ENCODE assay signal across 1 cellular context in the genomic region with DNA sequence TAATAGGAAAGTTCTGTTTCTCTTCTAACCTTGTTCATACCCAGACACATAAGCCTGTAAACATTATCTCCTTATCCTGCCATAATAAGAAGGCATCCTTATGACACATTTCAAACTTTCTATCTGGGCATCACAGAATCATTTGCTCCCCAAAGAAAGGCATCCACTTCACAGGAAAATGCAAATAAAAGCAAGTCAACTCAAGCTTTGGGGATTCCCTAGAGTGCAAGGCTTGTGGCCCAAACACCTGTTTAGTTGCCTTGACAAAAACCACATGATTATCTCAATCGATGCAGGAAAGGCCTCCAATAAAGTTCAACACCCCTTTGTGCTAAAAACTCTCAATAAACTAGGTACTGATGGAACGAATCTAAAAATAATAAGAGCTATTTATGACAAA.
TF ChIP-seq lines count a peak whose summit lies in the region.

No MANE protein-coding gene starts in this region.

TF ChIP-seq in GM12878, 131 proteins besides CTCF, POLR2A, EP300 and RAD21 (continued from another document and continues in another):
- TF ChIP-seq, protein P1, sequence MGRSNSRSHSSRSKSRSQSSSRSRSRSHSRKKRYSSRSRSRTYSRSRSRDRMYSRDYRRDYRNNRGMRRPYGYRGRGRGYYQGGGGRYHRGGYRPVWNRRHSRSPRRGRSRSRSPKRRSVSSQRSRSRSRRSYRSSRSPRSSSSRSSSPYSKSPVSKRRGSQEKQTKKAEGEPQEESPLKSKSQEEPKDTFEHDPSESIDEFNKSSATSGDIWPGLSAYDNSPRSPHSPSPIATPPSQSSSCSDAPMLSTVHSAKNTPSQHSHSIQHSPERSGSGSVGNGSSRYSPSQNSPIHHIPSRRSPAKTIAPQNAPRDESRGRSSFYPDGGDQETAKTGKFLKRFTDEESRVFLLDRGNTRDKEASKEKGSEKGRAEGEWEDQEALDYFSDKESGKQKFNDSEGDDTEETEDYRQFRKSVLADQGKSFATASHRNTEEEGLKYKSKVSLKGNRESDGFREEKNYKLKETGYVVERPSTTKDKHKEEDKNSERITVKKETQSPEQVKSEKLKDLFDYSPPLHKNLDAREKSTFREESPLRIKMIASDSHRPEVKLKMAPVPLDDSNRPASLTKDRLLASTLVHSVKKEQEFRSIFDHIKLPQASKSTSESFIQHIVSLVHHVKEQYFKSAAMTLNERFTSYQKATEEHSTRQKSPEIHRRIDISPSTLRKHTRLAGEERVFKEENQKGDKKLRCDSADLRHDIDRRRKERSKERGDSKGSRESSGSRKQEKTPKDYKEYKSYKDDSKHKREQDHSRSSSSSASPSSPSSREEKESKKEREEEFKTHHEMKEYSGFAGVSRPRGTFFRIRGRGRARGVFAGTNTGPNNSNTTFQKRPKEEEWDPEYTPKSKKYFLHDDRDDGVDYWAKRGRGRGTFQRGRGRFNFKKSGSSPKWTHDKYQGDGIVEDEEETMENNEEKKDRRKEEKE (IDR thresholded peaks at IDR 0.05): no peak
- TF ChIP-seq FOS (IDR thresholded peaks at IDR 0.05; ENCODE audit: borderline replicate concordance, extremely low read depth, insufficient read length) (no peak), HDAC2 (IDR thresholded peaks at IDR 0.05) (no peak), SRF (IDR thresholded peaks at IDR 0.05; ENCODE audit: low read depth in 2 of 2, low read length in 2 of 2) (no peak), MYC (IDR thresholded peaks at IDR 0.05; ENCODE audit: insufficient read depth, insufficient read length, insufficient replicate concordance, low read length, severe bottlenecking) (no peak), JUND (IDR thresholded peaks at IDR 0.05; ENCODE audit: low read depth, low read length) (no peak), FOXM1 (IDR thresholded peaks at IDR 0.05; ENCODE audit: low read depth, low read length) (no peak), NBN (IDR thresholded peaks at IDR 0.05) (no peak), RB1 (IDR thresholded peaks at IDR 0.05; ENCODE audit: borderline replicate concordance) (no peak), TARDBP (IDR thresholded peaks at IDR 0.05; ENCODE audit: borderline replicate concordance) (no peak), SREBF1 (IDR thresholded peaks at IDR 0.05; ENCODE audit: low read length) (no peak), ZNF24 (IDR thresholded peaks at IDR 0.05) (0 out of 2 replicates have a peak, but pooled peaks have one; percentile 24), NFXL1 (IDR thresholded peaks at IDR 0.05; ENCODE audit: borderline replicate concordance) (no peak), POLR2AphosphoS2 (IDR thresholded peaks at IDR 0.05; ENCODE audit: low read depth, low read length) (no peak), SIN3A (IDR thresholded peaks at IDR 0.05; ENCODE audit: low read depth, low read length) (no peak), PAX5 (IDR thresholded peaks at IDR 0.05; ENCODE audit: borderline replicate concordance, low read depth, low read length) (no peak), MTA3 (IDR thresholded peaks at IDR 0.05; ENCODE audit: borderline replicate concordance, low read length) (no peak), PAX8 (IDR thresholded peaks at IDR 0.05) (no peak), POU2F2 (IDR thresholded peaks at IDR 0.05; ENCODE audit: borderline replicate concordance, low read depth, low read length) (peak; percentile 84; the same call in 2 of the 3 replicates), IKZF1 (conservative IDR thresholded peaks at IDR 0.05) (peak; percentile 64), ZNF274 (IDR thresholded peaks at IDR 0.05; ENCODE audit: insufficient read depth, insufficient read length) (no peak), NR2F1 (conservative IDR thresholded peaks at IDR 0.05) (0 out of 2 replicates have a peak, but pooled peaks have one; percentile 23), CHD1 (IDR thresholded peaks at IDR 0.05; ENCODE audit: low read depth, low read length) (no peak), TBL1XR1 (IDR thresholded peaks at IDR 0.05; ENCODE audit: low read depth, low read length) (no peak), CBX3 (IDR thresholded peaks at IDR 0.05; ENCODE audit: borderline replicate concordance, low read depth) (no peak), IRF4 (IDR thresholded peaks at IDR 0.05; ENCODE audit: low read depth, low read length) (peak; percentile 44; the same call in 1 of the 2 replicates), BRCA1 (IDR thresholded peaks at IDR 0.05; ENCODE audit: low read depth, low read length) (no peak), EZH2 (IDR thresholded peaks at IDR 0.05; ENCODE audit: borderline replicate concordance, control insufficient read depth, low read depth, low read length) (no peak), JUNB (IDR thresholded peaks at IDR 0.05) (no peak), CBFB (IDR thresholded peaks at IDR 0.05; ENCODE audit: low read depth) (no peak), CHD2 (IDR thresholded peaks at IDR 0.05; ENCODE audit: borderline replicate concordance, low read depth, low read length) (no peak), KDM1A (IDR thresholded peaks at IDR 0.05; ENCODE audit: borderline replicate concordance) (no peak), TCF7 (IDR thresholded peaks at IDR 0.05; ENCODE audit: borderline replicate concordance) (no peak), BMI1 (IDR thresholded peaks at IDR 0.05; ENCODE audit: borderline replicate concordance) (peak; percentile 62), ETV6 (conservative IDR thresholded peaks at IDR 0.05 in 1 of 2, IDR thresholded peaks at IDR 0.05 in 1 of 2; ENCODE audit: borderline replicate concordance in 1 of 2, low read depth in 1 of 2) (no peak)
- TF ChIP-seq, protein P2, sequence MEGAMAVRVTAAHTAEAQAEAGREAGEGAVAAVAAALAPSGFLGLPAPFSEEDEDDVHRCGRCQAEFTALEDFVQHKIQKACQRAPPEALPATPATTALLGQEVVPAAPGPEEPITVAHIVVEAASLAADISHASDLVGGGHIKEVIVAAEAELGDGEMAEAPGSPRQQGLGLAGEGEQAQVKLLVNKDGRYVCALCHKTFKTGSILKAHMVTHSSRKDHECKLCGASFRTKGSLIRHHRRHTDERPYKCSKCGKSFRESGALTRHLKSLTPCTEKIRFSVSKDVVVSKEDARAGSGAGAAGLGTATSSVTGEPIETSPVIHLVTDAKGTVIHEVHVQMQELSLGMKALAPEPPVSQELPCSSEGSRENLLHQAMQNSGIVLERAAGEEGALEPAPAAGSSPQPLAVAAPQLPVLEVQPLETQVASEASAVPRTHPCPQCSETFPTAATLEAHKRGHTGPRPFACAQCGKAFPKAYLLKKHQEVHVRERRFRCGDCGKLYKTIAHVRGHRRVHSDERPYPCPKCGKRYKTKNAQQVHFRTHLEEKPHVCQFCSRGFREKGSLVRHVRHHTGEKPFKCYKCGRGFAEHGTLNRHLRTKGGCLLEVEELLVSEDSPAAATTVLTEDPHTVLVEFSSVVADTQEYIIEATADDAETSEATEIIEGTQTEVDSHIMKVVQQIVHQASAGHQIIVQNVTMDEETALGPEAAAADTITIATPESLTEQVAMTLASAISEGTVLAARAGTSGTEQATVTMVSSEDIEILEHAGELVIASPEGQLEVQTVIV (IDR thresholded peaks at IDR 0.05; ENCODE audit: borderline replicate concordance, partially characterized antibody): no peak
- TF ChIP-seq, protein P3, sequence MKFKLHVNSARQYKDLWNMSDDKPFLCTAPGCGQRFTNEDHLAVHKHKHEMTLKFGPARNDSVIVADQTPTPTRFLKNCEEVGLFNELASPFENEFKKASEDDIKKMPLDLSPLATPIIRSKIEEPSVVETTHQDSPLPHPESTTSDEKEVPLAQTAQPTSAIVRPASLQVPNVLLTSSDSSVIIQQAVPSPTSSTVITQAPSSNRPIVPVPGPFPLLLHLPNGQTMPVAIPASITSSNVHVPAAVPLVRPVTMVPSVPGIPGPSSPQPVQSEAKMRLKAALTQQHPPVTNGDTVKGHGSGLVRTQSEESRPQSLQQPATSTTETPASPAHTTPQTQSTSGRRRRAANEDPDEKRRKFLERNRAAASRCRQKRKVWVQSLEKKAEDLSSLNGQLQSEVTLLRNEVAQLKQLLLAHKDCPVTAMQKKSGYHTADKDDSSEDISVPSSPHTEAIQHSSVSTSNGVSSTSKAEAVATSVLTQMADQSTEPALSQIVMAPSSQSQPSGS (IDR thresholded peaks at IDR 0.05; ENCODE audit: low read length): peak; percentile 39; the same call in 1 of the 2 replicates
- TF ChIP-seq, protein P4, sequence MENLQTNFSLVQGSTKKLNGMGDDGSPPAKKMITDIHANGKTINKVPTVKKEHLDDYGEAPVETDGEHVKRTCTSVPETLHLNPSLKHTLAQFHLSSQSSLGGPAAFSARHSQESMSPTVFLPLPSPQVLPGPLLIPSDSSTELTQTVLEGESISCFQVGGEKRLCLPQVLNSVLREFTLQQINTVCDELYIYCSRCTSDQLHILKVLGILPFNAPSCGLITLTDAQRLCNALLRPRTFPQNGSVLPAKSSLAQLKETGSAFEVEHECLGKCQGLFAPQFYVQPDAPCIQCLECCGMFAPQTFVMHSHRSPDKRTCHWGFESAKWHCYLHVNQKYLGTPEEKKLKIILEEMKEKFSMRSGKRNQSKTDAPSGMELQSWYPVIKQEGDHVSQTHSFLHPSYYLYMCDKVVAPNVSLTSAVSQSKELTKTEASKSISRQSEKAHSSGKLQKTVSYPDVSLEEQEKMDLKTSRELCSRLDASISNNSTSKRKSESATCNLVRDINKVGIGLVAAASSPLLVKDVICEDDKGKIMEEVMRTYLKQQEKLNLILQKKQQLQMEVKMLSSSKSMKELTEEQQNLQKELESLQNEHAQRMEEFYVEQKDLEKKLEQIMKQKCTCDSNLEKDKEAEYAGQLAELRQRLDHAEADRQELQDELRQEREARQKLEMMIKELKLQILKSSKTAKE (IDR thresholded peaks at IDR 0.05; ENCODE audit: low read depth, poor library complexity, severe bottlenecking): no peak
- TF ChIP-seq, protein P5, sequence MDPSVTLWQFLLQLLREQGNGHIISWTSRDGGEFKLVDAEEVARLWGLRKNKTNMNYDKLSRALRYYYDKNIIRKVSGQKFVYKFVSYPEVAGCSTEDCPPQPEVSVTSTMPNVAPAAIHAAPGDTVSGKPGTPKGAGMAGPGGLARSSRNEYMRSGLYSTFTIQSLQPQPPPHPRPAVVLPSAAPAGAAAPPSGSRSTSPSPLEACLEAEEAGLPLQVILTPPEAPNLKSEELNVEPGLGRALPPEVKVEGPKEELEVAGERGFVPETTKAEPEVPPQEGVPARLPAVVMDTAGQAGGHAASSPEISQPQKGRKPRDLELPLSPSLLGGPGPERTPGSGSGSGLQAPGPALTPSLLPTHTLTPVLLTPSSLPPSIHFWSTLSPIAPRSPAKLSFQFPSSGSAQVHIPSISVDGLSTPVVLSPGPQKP (IDR thresholded peaks at IDR 0.05; ENCODE audit: low read depth, low read length): no peak
- TF ChIP-seq, protein P6, sequence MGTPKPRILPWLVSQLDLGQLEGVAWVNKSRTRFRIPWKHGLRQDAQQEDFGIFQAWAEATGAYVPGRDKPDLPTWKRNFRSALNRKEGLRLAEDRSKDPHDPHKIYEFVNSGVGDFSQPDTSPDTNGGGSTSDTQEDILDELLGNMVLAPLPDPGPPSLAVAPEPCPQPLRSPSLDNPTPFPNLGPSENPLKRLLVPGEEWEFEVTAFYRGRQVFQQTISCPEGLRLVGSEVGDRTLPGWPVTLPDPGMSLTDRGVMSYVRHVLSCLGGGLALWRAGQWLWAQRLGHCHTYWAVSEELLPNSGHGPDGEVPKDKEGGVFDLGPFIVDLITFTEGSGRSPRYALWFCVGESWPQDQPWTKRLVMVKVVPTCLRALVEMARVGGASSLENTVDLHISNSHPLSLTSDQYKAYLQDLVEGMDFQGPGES (IDR thresholded peaks at IDR 0.05): no peak
- TF ChIP-seq, protein P7, sequence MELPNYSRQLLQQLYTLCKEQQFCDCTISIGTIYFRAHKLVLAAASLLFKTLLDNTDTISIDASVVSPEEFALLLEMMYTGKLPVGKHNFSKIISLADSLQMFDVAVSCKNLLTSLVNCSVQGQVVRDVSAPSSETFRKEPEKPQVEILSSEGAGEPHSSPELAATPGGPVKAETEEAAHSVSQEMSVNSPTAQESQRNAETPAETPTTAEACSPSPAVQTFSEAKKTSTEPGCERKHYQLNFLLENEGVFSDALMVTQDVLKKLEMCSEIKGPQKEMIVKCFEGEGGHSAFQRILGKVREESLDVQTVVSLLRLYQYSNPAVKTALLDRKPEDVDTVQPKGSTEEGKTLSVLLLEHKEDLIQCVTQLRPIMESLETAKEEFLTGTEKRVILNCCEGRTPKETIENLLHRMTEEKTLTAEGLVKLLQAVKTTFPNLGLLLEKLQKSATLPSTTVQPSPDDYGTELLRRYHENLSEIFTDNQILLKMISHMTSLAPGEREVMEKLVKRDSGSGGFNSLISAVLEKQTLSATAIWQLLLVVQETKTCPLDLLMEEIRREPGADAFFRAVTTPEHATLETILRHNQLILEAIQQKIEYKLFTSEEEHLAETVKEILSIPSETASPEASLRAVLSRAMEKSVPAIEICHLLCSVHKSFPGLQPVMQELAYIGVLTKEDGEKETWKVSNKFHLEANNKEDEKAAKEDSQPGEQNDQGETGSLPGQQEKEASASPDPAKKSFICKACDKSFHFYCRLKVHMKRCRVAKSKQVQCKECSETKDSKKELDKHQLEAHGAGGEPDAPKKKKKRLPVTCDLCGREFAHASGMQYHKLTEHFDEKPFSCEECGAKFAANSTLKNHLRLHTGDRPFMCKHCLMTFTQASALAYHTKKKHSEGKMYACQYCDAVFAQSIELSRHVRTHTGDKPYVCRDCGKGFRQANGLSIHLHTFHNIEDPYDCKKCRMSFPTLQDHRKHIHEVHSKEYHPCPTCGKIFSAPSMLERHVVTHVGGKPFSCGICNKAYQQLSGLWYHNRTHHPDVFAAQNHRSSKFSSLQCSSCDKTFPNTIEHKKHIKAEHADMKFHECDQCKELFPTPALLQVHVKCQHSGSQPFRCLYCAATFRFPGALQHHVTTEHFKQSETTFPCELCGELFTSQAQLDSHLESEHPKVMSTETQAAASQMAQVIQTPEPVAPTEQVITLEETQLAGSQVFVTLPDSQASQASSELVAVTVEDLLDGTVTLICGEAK (IDR thresholded peaks at IDR 0.05; ENCODE audit: borderline replicate concordance): peak; percentile 71; the same call in 1 of the 2 replicates
- TF ChIP-seq, protein P8, sequence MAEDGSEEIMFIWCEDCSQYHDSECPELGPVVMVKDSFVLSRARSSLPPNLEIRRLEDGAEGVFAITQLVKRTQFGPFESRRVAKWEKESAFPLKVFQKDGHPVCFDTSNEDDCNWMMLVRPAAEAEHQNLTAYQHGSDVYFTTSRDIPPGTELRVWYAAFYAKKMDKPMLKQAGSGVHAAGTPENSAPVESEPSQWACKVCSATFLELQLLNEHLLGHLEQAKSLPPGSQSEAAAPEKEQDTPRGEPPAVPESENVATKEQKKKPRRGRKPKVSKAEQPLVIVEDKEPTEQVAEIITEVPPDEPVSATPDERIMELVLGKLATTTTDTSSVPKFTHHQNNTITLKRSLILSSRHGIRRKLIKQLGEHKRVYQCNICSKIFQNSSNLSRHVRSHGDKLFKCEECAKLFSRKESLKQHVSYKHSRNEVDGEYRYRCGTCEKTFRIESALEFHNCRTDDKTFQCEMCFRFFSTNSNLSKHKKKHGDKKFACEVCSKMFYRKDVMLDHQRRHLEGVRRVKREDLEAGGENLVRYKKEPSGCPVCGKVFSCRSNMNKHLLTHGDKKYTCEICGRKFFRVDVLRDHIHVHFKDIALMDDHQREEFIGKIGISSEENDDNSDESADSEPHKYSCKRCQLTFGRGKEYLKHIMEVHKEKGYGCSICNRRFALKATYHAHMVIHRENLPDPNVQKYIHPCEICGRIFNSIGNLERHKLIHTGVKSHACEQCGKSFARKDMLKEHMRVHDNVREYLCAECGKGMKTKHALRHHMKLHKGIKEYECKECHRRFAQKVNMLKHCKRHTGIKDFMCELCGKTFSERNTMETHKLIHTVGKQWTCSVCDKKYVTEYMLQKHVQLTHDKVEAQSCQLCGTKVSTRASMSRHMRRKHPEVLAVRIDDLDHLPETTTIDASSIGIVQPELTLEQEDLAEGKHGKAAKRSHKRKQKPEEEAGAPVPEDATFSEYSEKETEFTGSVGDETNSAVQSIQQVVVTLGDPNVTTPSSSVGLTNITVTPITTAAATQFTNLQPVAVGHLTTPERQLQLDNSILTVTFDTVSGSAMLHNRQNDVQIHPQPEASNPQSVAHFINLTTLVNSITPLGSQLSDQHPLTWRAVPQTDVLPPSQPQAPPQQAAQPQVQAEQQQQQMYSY (CRISPR knock-in tag; IDR thresholded peaks at IDR 0.05): no peak
